10 cellular contexts compared by ENCODE assay signal in the genomic region with DNA sequence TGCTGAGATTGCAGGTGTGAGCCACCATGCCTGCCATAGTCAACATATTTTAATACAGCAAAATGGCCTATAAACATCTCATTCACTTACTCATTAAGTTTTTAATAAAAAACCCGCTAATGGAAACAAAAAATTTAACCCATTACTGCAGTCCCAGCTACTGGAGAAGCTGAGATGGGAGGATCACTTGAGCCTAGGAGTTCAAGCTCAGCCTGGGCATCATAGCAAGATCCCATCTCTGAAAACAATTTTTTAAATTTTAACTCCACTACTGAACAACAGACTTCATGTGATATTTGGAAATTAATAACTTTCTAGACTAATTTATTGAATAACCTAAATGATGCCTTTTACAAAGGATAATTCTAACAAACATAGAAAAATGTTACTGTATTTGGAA.
"Had no signal": no experiment of that assay in that cellular context is flagged by ENCODE, and none has a peak within 500 bp of the region (broad histone marks: within the 10 kb centered on the region; RNA-seq: fewer than 3 reads in every experiment).

No MANE protein-coding gene starts in this region.

- H3K4me3 ChIP-seq: GM23248, HAP-1 had no signal

- H3K4me1 ChIP-seq: HAP-1 had no signal

- DNase-seq: GM23248, GOT3, H7, HFFc6, IMR-90, KBM-7 had no signal

- H3K27ac ChIP-seq: GM23248, HL-60, KMS-11 had no signal

- H3K4me2 ChIP-seq: KMS-11 had no signal

- H3K9me3 Mint-ChIP-seq: HFFc6 had no signal

- H3K9me3 ChIP-seq: HAP-1 had no signal

- H3K4me3 Mint-ChIP-seq: HFFc6 had no signal

- H3K9ac ChIP-seq: GM23248, KMS-11 had no signal

- ATAC-seq: HCT116 had no signal

- H2AFZ ChIP-seq: GM23248 had no signal

- H3K27ac Mint-ChIP-seq: HFFc6 had no signal
